Comparison of ENCODE assay signal across 29 cellular contexts in genomic region chr1:241738710-241739109, GRCh38.
"Had no signal": no experiment of that assay in that cellular context is flagged by ENCODE, and none has a peak within 500 bp of the region (broad histone marks: within the 10 kb centered on the region; RNA-seq: fewer than 3 reads in every experiment).

No MANE protein-coding gene starts in this region.

- H3K9me3 Mint-ChIP-seq: naive thymus-derived CD4-positive, alpha-beta T cell; natural killer cell; nephron progenitor cell; neural crest cell; stimulated activated memory B cell treated with anti-CD40 and anti-IgM and Interleukin-4, amounts not matched to agents 10 μg/mL and 1 μg/mL and 100 μg/mL, for 72 hours; stimulated activated naive CD8-positive, alpha-beta T cell treated with anti-CD3 and anti-CD28 coated beads, Interleukin-15, amount 100 ng/mL, for 72 hours; type B pancreatic cell had no signal

- H3K36me3 Mint-ChIP-seq: naive thymus-derived CD4-positive, alpha-beta T cell; natural killer cell; stimulated activated memory B cell treated with anti-CD40 and anti-IgM and Interleukin-4, amounts not matched to agents 10 μg/mL and 1 μg/mL and 100 μg/mL, for 72 hours; type B pancreatic cell had no signal

- H3K4me1 ChIP-seq: pancreas, prostate gland, right atrium auricular region, right lobe of liver, sigmoid colon, suprapubic skin, testis, tibial artery, transverse colon, upper lobe of right lung, uterus had no signal

- H3K4me3 Mint-ChIP-seq: naive thymus-derived CD4-positive, alpha-beta T cell; natural killer cell; nephron progenitor cell; neural crest cell; stimulated activated memory B cell treated with anti-CD40 and anti-IgM and Interleukin-4, amounts not matched to agents 10 μg/mL and 1 μg/mL and 100 μg/mL, for 72 hours; stimulated activated naive CD8-positive, alpha-beta T cell treated with anti-CD3 and anti-CD28 coated beads, Interleukin-15, amount 100 ng/mL, for 72 hours; type B pancreatic cell had no signal

- ATAC-seq: naive thymus-derived CD4-positive, alpha-beta T cell; natural killer cell; pancreas; right lobe of liver; stimulated activated memory B cell treated with anti-CD40 and anti-IgM and Interleukin-4, amounts not matched to agents 10 μg/mL and 1 μg/mL and 100 μg/mL, for 72 hours; stimulated activated naive CD8-positive, alpha-beta T cell treated with anti-CD3 and anti-CD28 coated beads, Interleukin-15, amount 100 ng/mL, for 72 hours; stimulated activated naive CD8-positive, alpha-beta T cell treated with anti-CD3 and anti-CD28 coated beads, Interleukin-15, Interleukin-2, amounts not matched to agents 100 U/mL and 50 U/mL, for 24 hours; upper lobe of right lung had no signal

- H3K27me3 ChIP-seq: neutrophil, pancreas, right atrium auricular region, right lobe of liver, sigmoid colon, suprapubic skin, testis, tibial artery, transverse colon, uterus had no signal

- H3K36me3 ChIP-seq: neutrophil, pancreas, prostate gland, right atrium auricular region, right lobe of liver, sigmoid colon, suprapubic skin, tibial artery, transverse colon, upper lobe of right lung, uterus had no signal

- H3K27me3 Mint-ChIP-seq: stimulated activated naive CD8-positive, alpha-beta T cell treated with anti-CD3 and anti-CD28 coated beads, Interleukin-15, amount 100 ng/mL, for 72 hours had no signal

- DNase-seq: naive thymus-derived CD4-positive, alpha-beta T cell; natural killer cell; nephron progenitor cell; nucleus accumbens; pancreas; retina; right lobe of liver; sigmoid colon; small intestine; stimulated activated CD4-positive, alpha-beta T cell treated with anti-CD3 and anti-CD28 coated beads, Interleukin-1b, Interleukin-23, amount 100 ng/mL, for 48 hours; stimulated activated CD4-positive, alpha-beta T cell treated with anti-CD3 and anti-CD28 coated beads, Interleukin-4, amount 100 ng/mL, for 1 hour; stimulated activated CD4-positive, alpha-beta T cell treated with anti-CD3 and anti-CD28 coated beads, Interleukin-4, amount 100 ng/mL, for 4 hours; stimulated activated CD8-positive, alpha-beta memory T cell treated with anti-CD3 and anti-CD28 coated beads, Interleukin-4, amount 100 ng/mL, for 48 hours; stimulated activated naive CD4-positive, alpha-beta T cell; stimulated activated naive CD8-positive, alpha-beta T cell treated with anti-CD3 and anti-CD28 coated beads, Interleukin-15, amount 100 ng/mL, for 72 hours; stimulated activated naive CD8-positive, alpha-beta T cell treated with anti-CD3 and anti-CD28 coated beads, Interleukin-15, Interleukin-2, amounts not matched to agents 100 U/mL and 50 U/mL, for 24 hours; substantia nigra; testis; tibial artery; transverse colon; upper lobe of right lung; uterus had no signal

- H3K27ac Mint-ChIP-seq: naive thymus-derived CD4-positive, alpha-beta T cell; natural killer cell; nephron progenitor cell; stimulated activated memory B cell treated with anti-CD40 and anti-IgM and Interleukin-4, amounts not matched to agents 10 μg/mL and 1 μg/mL and 100 μg/mL, for 72 hours; stimulated activated naive CD8-positive, alpha-beta T cell treated with anti-CD3 and anti-CD28 coated beads, Interleukin-15, amount 100 ng/mL, for 72 hours; type B pancreatic cell had no signal

- H3K27ac ChIP-seq: neutrophil, pancreas, prostate gland, right atrium auricular region, right lobe of liver, sigmoid colon, suprapubic skin, testis, tibial artery, transverse colon, upper lobe of right lung, uterus had no signal

- H3K9me3 ChIP-seq: neutrophil, pancreas, prostate gland, right atrium auricular region, right lobe of liver, sigmoid colon, suprapubic skin, testis, tibial artery, transverse colon, upper lobe of right lung, uterus had no signal

- H3K4me3 ChIP-seq: pancreas, prostate gland, right atrium auricular region, right lobe of liver, sigmoid colon, suprapubic skin, testis, tibial artery, transverse colon, upper lobe of right lung, uterus had no signal

- H3K4me1 Mint-ChIP-seq: natural killer cell; stimulated activated memory B cell treated with anti-CD40 and anti-IgM and Interleukin-4, amounts not matched to agents 10 μg/mL and 1 μg/mL and 100 μg/mL, for 72 hours had no signal
